8 cellular contexts compared by ENCODE assay signal in genomic region chr11:126366823-126367654, GRCh38. TPM values are rescaled to one million over a fixed set of nuclear protein-coding genes. Genes with fewer than 3 reads are reported as not detected.
DNase-seq lines count a peak whose midpoint lies in the region; ATAC-seq and TF ChIP-seq lines count a peak whose summit lies in the region.
"Not testable (repeated sequence)": the region's sequence is repeated elsewhere in the genome, so short reads cannot be mapped to it uniquely, and the experiment has no call there.

No MANE protein-coding gene starts in this region.

- peak overlapping the region; percentile 72 for H3K4me2 ChIP-seq in BLaER1
- H3K4me2 ChIP-seq in OCI-LY7 (ENCODE audit: low read length): not testable (repeated sequence)

- H3K27me3 ChIP-seq in BLaER1; H7 (ENCODE audit: control insufficient read depth, insufficient read depth, low read length); endodermal cell (ENCODE audit: control insufficient read depth, insufficient read depth, low read length, poor library complexity, severe bottlenecking); right atrium auricular region; spleen (replicated peaks in 1 of 7): not testable (repeated sequence)

- POLR2A ChIA-PET in OCI-LY7 (lab: Charles Lee): interaction anchor here (0.7 kb wide), 1 partner anchor 126 kb away, joined by 3 read pairs; no protein-coding TSS in a partner anchor

- not testable (repeated sequence) for H3K9ac ChIP-seq in BLaER1; endodermal cell (ENCODE audit: extremely low read depth, low read length, poor library complexity, severe bottlenecking)

- CTCF ChIA-PET in OCI-LY7 (lab: Charles Lee; ENCODE audit: unreplicated experiment): not testable (repeated sequence)

- H3K36me3 Mint-ChIP-seq in activated naive CD8-positive, alpha-beta T cell treated with anti-CD3 and anti-CD28 coated beads, Interleukin-2, amount 50 U/mL, for 24 hours (ENCODE audit: low read depth); endodermal cell (ENCODE audit: low read depth); natural killer cell: not testable (repeated sequence)

- H3K9me3 ChIP-seq in BLaER1; OCI-LY7 (ENCODE audit: low read length); endodermal cell (ENCODE audit: control insufficient read depth, low read length); right atrium auricular region; spleen: not testable (repeated sequence)

- WGBS in endodermal cell (ENCODE audit: insufficient coverage in 1 of 2, insufficient read length in 1 of 2), 2 experiments: 84 to 100% methylated on average over 2 to 14 of the region's 14 CpGs
- WGBS in spleen, 5 donors: 67 to 83% (median 77%) methylated on average over 6 to 14 of the region's 14 CpGs

- H3K4me1 Mint-ChIP-seq in activated naive CD8-positive, alpha-beta T cell treated with anti-CD3 and anti-CD28 coated beads, Interleukin-2, amount 50 U/mL, for 24 hours: not testable (repeated sequence)
- H3K4me1 Mint-ChIP-seq in endodermal cell (peaks cover 32% of the 10 kb centered on the region), natural killer cell (peaks cover 36 to 60% of the 10 kb centered on the region in 2 donors)

- H3K27ac ChIP-seq in BLaER1: peak overlapping the region; percentile 51; the same call in 1 of the 2 replicates
- not testable (repeated sequence) for H3K27ac ChIP-seq in OCI-LY7 (ENCODE audit: low read depth, low read length, poor library complexity, severe bottlenecking); endodermal cell (ENCODE audit: low read depth, low read length)
- peak overlapping the region; percentile 80 to 83 for H3K27ac ChIP-seq in right atrium auricular region
- peak overlapping the region in 4 of 8 donors; percentile 33 to 83 (median 66) for H3K27ac ChIP-seq in spleen

- H3K79me2 ChIP-seq in OCI-LY7 (ENCODE audit: insufficient read depth, low read depth, low read length): not testable (repeated sequence)

- peak; percentile 27 for ATAC-seq in activated naive CD8-positive, alpha-beta T cell treated with anti-CD3 and anti-CD28 coated beads, Interleukin-2, amount 50 U/mL, for 24 hours
- ATAC-seq in natural killer cell: peak in 2 of 3 donors; percentile 29 to 34

- not testable (repeated sequence) for H3K36me3 ChIP-seq in BLaER1; H7 (replicated peaks; ENCODE audit: control insufficient read depth, insufficient read depth, low read length); OCI-LY7 (ENCODE audit: insufficient read depth, low read length); endodermal cell (ENCODE audit: control insufficient read depth, insufficient read depth, low read length); right atrium auricular region; spleen

- not testable (repeated sequence) for H3K27ac Mint-ChIP-seq in activated naive CD8-positive, alpha-beta T cell treated with anti-CD3 and anti-CD28 coated beads, Interleukin-2, amount 50 U/mL, for 24 hours; endodermal cell
- H3K27ac Mint-ChIP-seq in natural killer cell: peak overlapping the region; percentile 64 to 82

- not testable (repeated sequence) for BruUV-seq in OCI-LY7 (replicated peaks; lab: Mats Ljungman, UMichigan)

- intact Hi-C loops in OCI-LY7 (cut with micrococcal nuclease; ENCODE audit: unreplicated experiment); natural killer cell (cut with micrococcal nuclease); spleen (cut with DNase I; ENCODE audit: low total_unique reads): not testable (repeated sequence)

- H3K9me3 Mint-ChIP-seq in activated naive CD8-positive, alpha-beta T cell treated with anti-CD3 and anti-CD28 coated beads, Interleukin-2, amount 50 U/mL, for 24 hours; endodermal cell; natural killer cell: not testable (repeated sequence)

- H3K9me2 ChIP-seq in OCI-LY7 (ENCODE audit: insufficient read depth, low read length): not testable (repeated sequence)

- DNase-seq in H7 (peak; percentile 64), endodermal cell (peak; percentile 63), spleen (peak; percentile 54)
- DNase-seq in OCI-LY7 (ENCODE audit: low spot score); activated naive CD8-positive, alpha-beta T cell treated with anti-CD3 and anti-CD28 coated beads, Interleukin-2, amount 50 U/mL, for 24 hours; right atrium auricular region (ENCODE audit: low spot score); natural killer cell: not testable (repeated sequence)

- H4K20me1 ChIP-seq in BLaER1: peaks cover 17% of the 10 kb centered on the region; the same call in 1 of the 2 replicates
- H4K20me1 ChIP-seq in OCI-LY7 (ENCODE audit: insufficient read depth, low read length): not testable (repeated sequence)

- not testable (repeated sequence) for H2AFZ ChIP-seq in OCI-LY7 (ENCODE audit: low read length)

- not testable (repeated sequence) for H3K4me3 ChIP-seq in BLaER1; OCI-LY7 (ENCODE audit: low read depth, low read length, poor library complexity, severe bottlenecking); endodermal cell (ENCODE audit: low read length); right atrium auricular region; spleen
- H3K4me3 ChIP-seq in H7 (ENCODE audit: insufficient read depth, low read depth, low read length): peak overlapping the region; percentile 7; the same call in 1 of the 2 replicates

- H3K4me1 ChIP-seq in BLaER1 (peaks cover 53% of the 10 kb centered on the region), OCI-LY7 (ENCODE audit: insufficient read depth, low read length, poor library complexity, severe bottlenecking) (peaks cover 28% of the 10 kb centered on the region), endodermal cell (ENCODE audit: control insufficient read depth, insufficient read depth, low read length) (peaks cover 12% of the 10 kb centered on the region), right atrium auricular region (peaks cover 0 to 69% of the 10 kb centered on the region in 2 donors), spleen (peaks cover 0 to 72% (median 43%) of the 10 kb centered on the region in 6 donors)

- H3K4me3 Mint-ChIP-seq in activated naive CD8-positive, alpha-beta T cell treated with anti-CD3 and anti-CD28 coated beads, Interleukin-2, amount 50 U/mL, for 24 hours; endodermal cell: not testable (repeated sequence)
- H3K4me3 Mint-ChIP-seq in natural killer cell: peak overlapping the region; percentile 65

- peak; percentile 58; the same call in 1 of the 2 replicates for TF ChIP-seq CTCF in OCI-LY7 (conservative IDR thresholded peaks at IDR 0.05; ENCODE audit: low read length)
- TF ChIP-seq CTCF in endodermal cell (conservative IDR thresholded peaks at IDR 0.05): peak; percentile 44
- TF ChIP-seq CTCF in right atrium auricular region (IDR thresholded peaks at IDR 0.05): peak in 1 of 2 donors; percentile 50
- TF ChIP-seq CTCF in natural killer cell (IDR thresholded peaks at IDR 0.05); spleen (IDR thresholded peaks at IDR 0.05 in 8 of 11, conservative IDR thresholded peaks at IDR 0.05 in 3 of 11): not testable (repeated sequence)

- not testable (repeated sequence) for H3K27me3 Mint-ChIP-seq in activated naive CD8-positive, alpha-beta T cell treated with anti-CD3 and anti-CD28 coated beads, Interleukin-2, amount 50 U/mL, for 24 hours; endodermal cell (ENCODE audit: insufficient read depth); natural killer cell (ENCODE audit: low read depth in 2 of 2)

- not testable (repeated sequence) for TF ChIP-seq POLR2A in spleen (IDR thresholded peaks at IDR 0.05)

RNA-seq across cellular contexts. Expression of gene ST3GAL4, which starts 11.6 kb away (rescaled TPM):
- total RNA-seq in H7 (2014; rRNA removed; shearing (Covaris generic)): 16.0 and 19.4 TPM in 2 replicates
- 10.0 and 14.3 TPM in 2 replicates for total RNA-seq in OCI-LY7 (2014; rRNA removed; shearing (Covaris generic))
- 17.4 and 18.8 TPM in 2 replicates for total RNA-seq in OCI-LY7 (2022)
- total RNA-seq in endodermal cell: 10 to 100 TPM; 16.5 to 21.5 TPM
- 15.6 TPM for polyA plus RNA-seq in endodermal cell (2013, experiment 1 of 2)
- 13.3 TPM for polyA plus RNA-seq in endodermal cell (2013, experiment 2 of 2)
- 100 to 1,000 TPM in 1 of 2 donors, 10 to 100 TPM in 1; 67.5 to 103 TPM for total RNA-seq in right atrium auricular region
- 10 to 100 TPM; 43.3 to 57.6 (median 47.3) TPM for total RNA-seq in natural killer cell
- 100 to 1,000 TPM in 1 of 7 donors, 10 to 100 TPM in 6; 41.2 to 102 (median 53.0) TPM for total RNA-seq in spleen
- 10 to 100 TPM; 12.8 to 25.0 (median 22.4) TPM for polyA plus RNA-seq in spleen
